ENCODE assay signal across 8 cellular contexts in the genomic region with DNA sequence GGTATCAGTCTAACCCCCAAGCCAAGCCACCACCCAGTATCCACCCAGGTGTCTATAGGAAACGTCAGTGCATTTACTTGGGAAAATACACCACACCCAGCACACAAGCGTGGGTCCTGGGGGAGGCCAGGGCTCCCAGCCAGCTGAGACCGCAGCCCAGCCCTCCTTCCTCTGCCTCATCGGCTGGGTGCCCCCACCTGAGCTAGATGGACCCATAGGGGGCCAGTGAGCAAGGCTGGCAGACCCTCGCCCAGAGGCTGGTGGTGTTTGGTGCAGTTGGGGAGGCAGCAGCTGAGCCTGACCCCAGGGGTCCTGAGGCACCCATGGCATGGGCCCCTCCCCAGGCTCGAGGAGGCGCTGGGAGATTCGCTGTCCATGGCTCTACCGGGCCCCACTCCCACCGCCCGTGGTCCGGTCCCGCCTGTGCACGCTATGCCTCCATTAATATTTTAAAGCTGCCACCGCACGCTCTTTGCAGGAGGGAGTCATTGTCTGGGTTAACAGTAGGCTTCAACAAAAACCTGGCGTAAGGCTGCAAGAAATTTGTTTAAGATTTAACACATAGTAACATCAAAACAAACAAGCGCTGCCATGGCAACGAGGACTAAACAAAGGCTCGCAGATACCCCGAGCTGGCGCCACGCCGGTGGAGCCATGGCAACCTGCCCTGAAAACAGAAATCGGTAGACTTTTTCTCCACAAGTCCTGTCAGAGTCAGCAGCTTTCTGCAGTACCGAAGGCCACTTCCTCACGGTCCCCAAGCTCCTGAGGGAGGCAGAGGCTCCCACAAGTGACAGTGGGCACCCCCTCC.
DNase-seq lines count a peak whose midpoint lies in the region; ATAC-seq and TF ChIP-seq lines count a peak whose summit lies in the region.

No MANE protein-coding gene starts in this region.

- H3K36me3 Mint-ChIP-seq in nephron (ENCODE audit: low read depth): peaks cover 2% of the 10 kb centered on the region

- H3K9me3 Mint-ChIP-seq in nephron: no peaks in the 10 kb centered on the region

- TF ChIP-seq CTCF in AG09319 (IDR thresholded peaks at IDR 0.05; ENCODE audit: low read depth, low read length) (no peak), fibroblast of pulmonary artery (IDR thresholded peaks at IDR 0.05; ENCODE audit: low read length, missing control alignments) (no peak), nephron (IDR thresholded peaks at IDR 0.05; ENCODE audit: unreplicated experiment in 3 of 3) (no peak)

- ATAC-seq in HG02610 (IDR thresholded peaks at IDR 0.05; ENCODE audit: unreplicated experiment): no peak

- peaks cover 8% of the 10 kb centered on the region for H3K4me1 Mint-ChIP-seq in nephron

- peaks cover 14% of the 10 kb centered on the region for H3K27me3 Mint-ChIP-seq in nephron (ENCODE audit: low read depth)

- peak overlapping the region; percentile 13 to 55 (median 45) for H3K4me3 Mint-ChIP-seq in nephron

- DNase-seq in AG09319 (ENCODE audit: extremely low read depth, low read depth): peak; percentile 40
- peak; percentile 35 for DNase-seq in HS-5 (ENCODE audit: low read depth)
- peak; percentile 52 for DNase-seq in OCI-M1 (lab: John Stamatoyannopoulos, UW)
- DNase-seq in activated effector memory CD4-positive, alpha-beta T cell treated with Interleukin-2 at 50 U/mL for 16 hours: peak; percentile 59
- DNase-seq in fibroblast of pulmonary artery (ENCODE audit: low read depth): peak; percentile 93
- DNase-seq in superior temporal gyrus (ENCODE audit: extremely low spot score): peak; percentile 85

- peak overlapping the region; percentile 78 to 89 (median 86) for H3K27ac Mint-ChIP-seq in nephron

- peak overlapping the region; percentile 7 for H3K4me3 ChIP-seq in fibroblast of pulmonary artery (replicated peaks; ENCODE audit: low read depth, low read length)

Comparison
In these comparisons a context has a peak if more than half of its experiments do, and no peak if none do; other contexts are left out.
1. DNase-seq: peak in every context shown above with its lines; median percentile 93 in fibroblast of pulmonary artery; 85 in superior temporal gyrus; 59 in activated effector memory CD4-positive, alpha-beta T cell treated with Interleukin-2 at 50 U/mL for 16 hours; 52 in OCI-M1; 40 in AG09319; 35 in HS-5.